ENCODE assay signal across 24 cellular contexts in genomic region chr3:156598413-156598812, GRCh38. TPM values are rescaled to one million over a fixed set of nuclear protein-coding genes. Genes with fewer than 3 reads are reported as not detected.
DNase-seq lines count a peak whose midpoint lies in the region; ATAC-seq, FAIRE-seq and TF ChIP-seq lines count a peak whose summit lies in the region.
"Had no signal": no experiment of that assay in that cellular context is flagged by ENCODE, and none has a peak within 500 bp of the region (broad histone marks: within the 10 kb centered on the region; RNA-seq: fewer than 3 reads in every experiment).

No MANE protein-coding gene starts in this region.

- no peak overlapping the region for H3K9ac ChIP-seq in endodermal cell (ENCODE audit: extremely low read depth, low read length, poor library complexity, severe bottlenecking)
- H3K9ac ChIP-seq in HepG2 (ENCODE audit: insufficient read depth, low read depth, low read length) = no peak overlapping the region
- H3K9ac ChIP-seq: GM23248 had no signal

- H3K4me3 ChIP-seq in endodermal cell (ENCODE audit: low read length) = no peak overlapping the region
- no peak overlapping the region for H3K4me3 ChIP-seq in HepG2 (replicated peaks in 1 of 3; ENCODE audit: insufficient read depth in 1 of 3, low read depth in 2 of 3, low read length in 3 of 3)
- H3K4me3 ChIP-seq in small intestine (ENCODE audit: low read depth in 1 of 2, low read length in 2 of 2) = no peak overlapping the region
- H3K4me3 ChIP-seq: GM23248 had no signal

- WGBS in endodermal cell (ENCODE audit: insufficient coverage in 1 of 2, insufficient read length in 1 of 2), 2 experiments = 85 to 100% methylated on average over 2 to 6 of the region's 6 CpGs
- WGBS in HepG2 (ENCODE audit: low lambda C conversion rate) = 1% methylated on average over 6 of the region's 6 CpGs
- 81 to 85% (median 84%) methylated on average over 6 of the region's 6 CpGs for WGBS in small intestine, 3 donors

- no peak for TF ChIP-seq POLR2A in HepG2 (IDR thresholded peaks at IDR 0.05; ENCODE audit: insufficient read depth in 1 of 2, low read depth in 2 of 2, low read length in 2 of 2)

- TF ChIP-seq EP300 in HepG2 (IDR thresholded peaks at IDR 0.05; ENCODE audit: low read depth in 2 of 2, low read length in 2 of 2) (no peak), HepG2 (CRISPR knock-in tag; IDR thresholded peaks at IDR 0.05; ENCODE audit: borderline replicate concordance) (no peak)

- no peaks in the 10 kb centered on the region for H3K79me2 ChIP-seq in HepG2 (ENCODE audit: insufficient read depth, low read length)

- in situ Hi-C loops in HepG2 (cut with HindIII; ENCODE audit: extremely low pct_ligation_motif_present, low pct_unique_long_range_greater_than_20kb) = no loop called here

- no peak overlapping the region for H3K27ac Mint-ChIP-seq in endodermal cell
- H3K27ac Mint-ChIP-seq in activated T-helper 17 cell treated with anti-CD3 and anti-CD28 coated beads, Interleukin-2, amount 50 U/mL, for 72 hours = no peak overlapping the region

- no peak overlapping the region for H3K4me2 ChIP-seq in HepG2 (ENCODE audit: low read depth, low read length)

- no peaks in the 10 kb centered on the region for H3K27me3 Mint-ChIP-seq in endodermal cell (ENCODE audit: insufficient read depth)
- no peaks in the 10 kb centered on the region for H3K27me3 Mint-ChIP-seq in activated T-helper 17 cell treated with anti-CD3 and anti-CD28 coated beads, Interleukin-2, amount 50 U/mL, for 72 hours

- H3K4me1 Mint-ChIP-seq in endodermal cell = peaks cover 30% of the 10 kb centered on the region
- peaks cover 6% of the 10 kb centered on the region for H3K4me1 Mint-ChIP-seq in activated T-helper 17 cell treated with anti-CD3 and anti-CD28 coated beads, Interleukin-2, amount 50 U/mL, for 72 hours

- TF ChIP-seq RAD21 in HepG2 (CRISPR knock-in tag; IDR thresholded peaks at IDR 0.05) = no peak

- H3K27ac ChIP-seq in endodermal cell (ENCODE audit: low read depth, low read length) = peak overlapping the region; percentile 32
- no peak overlapping the region for H3K27ac ChIP-seq in HepG2 (ENCODE audit: extremely low read length, insufficient read depth, low read length)
- no peak overlapping the region for H3K27ac ChIP-seq in small intestine (ENCODE audit: low read depth in 1 of 2, low read length in 1 of 2)
- H3K27ac ChIP-seq: GM23248, HL-60 had no signal

- no peak overlapping the region for H3K4me3 Mint-ChIP-seq in endodermal cell
- H3K4me3 Mint-ChIP-seq in activated T-helper 17 cell treated with anti-CD3 and anti-CD28 coated beads, Interleukin-2, amount 50 U/mL, for 72 hours = no peak overlapping the region

- H3K4me1 ChIP-seq in endodermal cell (ENCODE audit: control insufficient read depth, insufficient read depth, low read length) = peaks cover 12% of the 10 kb centered on the region
- peaks cover 25% of the 10 kb centered on the region for H3K4me1 ChIP-seq in HepG2 (ENCODE audit: insufficient read depth, low read length)
- H3K4me1 ChIP-seq in small intestine (ENCODE audit: control insufficient read depth in 2 of 2, insufficient read depth in 1 of 2, low read depth in 1 of 2, low read length in 1 of 2) = peaks cover 0 to 2% of the 10 kb centered on the region in 2 donors

- H4K20me1 ChIP-seq in HepG2 (ENCODE audit: insufficient read depth, low read length) = no peaks in the 10 kb centered on the region

- no TSS peak for BruUV-seq in HepG2 (replicated peaks; lab: Mats Ljungman, UMichigan)

- no peak overlapping the region for H2AFZ ChIP-seq in HepG2 (ENCODE audit: low read length)
- H2AFZ ChIP-seq: GM23248 had no signal

- no peaks in the 10 kb centered on the region for H3K27me3 ChIP-seq in endodermal cell (ENCODE audit: control insufficient read depth, insufficient read depth, low read length, poor library complexity, severe bottlenecking)
- H3K27me3 ChIP-seq in HepG2 (ENCODE audit: control insufficient read depth in 1 of 2, insufficient read depth in 2 of 2, low read length in 2 of 2) = no peaks in the 10 kb centered on the region; a peak in 1 of 5 replicates
- H3K27me3 ChIP-seq in small intestine (ENCODE audit: control insufficient read depth in 2 of 2, insufficient read depth in 2 of 2, low read length in 2 of 2) = no peaks in the 10 kb centered on the region

- ATAC-seq in HepG2 (peak; percentile 96), GM21360 (IDR thresholded peaks at IDR 0.05; ENCODE audit: unreplicated experiment) (no peak), GM18502 (IDR thresholded peaks at IDR 0.05; ENCODE audit: poor library complexity, unreplicated experiment) (no peak)
- ATAC-seq in activated T-helper 17 cell treated with anti-CD3 and anti-CD28 coated beads, Interleukin-2, amount 50 U/mL, for 72 hours (replicated peaks) = no peak

- CTCF ChIA-PET in HepG2 (lab: Yijun Ruan, JAX; ENCODE audit: low intra/inter-chr PET ratio, low total read pairs) = no interaction called here

- no peaks in the 10 kb centered on the region for H3K36me3 Mint-ChIP-seq in endodermal cell (ENCODE audit: low read depth)
- H3K36me3 Mint-ChIP-seq in activated T-helper 17 cell treated with anti-CD3 and anti-CD28 coated beads, Interleukin-2, amount 50 U/mL, for 72 hours (ENCODE audit: low read depth) = no peaks in the 10 kb centered on the region

- no peaks in the 10 kb centered on the region for H3K36me3 ChIP-seq in endodermal cell (ENCODE audit: control insufficient read depth, insufficient read depth, low read length)
- H3K36me3 ChIP-seq in HepG2 (replicated peaks in 1 of 2; ENCODE audit: control insufficient read depth in 1 of 2, insufficient read depth in 2 of 2, low read length in 2 of 2) = no peaks in the 10 kb centered on the region
- no peaks in the 10 kb centered on the region for H3K36me3 ChIP-seq in small intestine (ENCODE audit: control insufficient read depth in 2 of 2, insufficient read depth in 2 of 2, low read length in 2 of 2)

- H3K9me3 Mint-ChIP-seq in endodermal cell = no peaks in the 10 kb centered on the region
- H3K9me3 Mint-ChIP-seq in activated T-helper 17 cell treated with anti-CD3 and anti-CD28 coated beads, Interleukin-2, amount 50 U/mL, for 72 hours = no peaks in the 10 kb centered on the region

- no peaks in the 10 kb centered on the region for H3K9me3 ChIP-seq in endodermal cell (ENCODE audit: control insufficient read depth, low read length)
- H3K9me3 ChIP-seq in HepG2 (ENCODE audit: low read length) = no peaks in the 10 kb centered on the region
- H3K9me3 ChIP-seq in small intestine (ENCODE audit: control insufficient read depth, low read depth) = no peaks in the 10 kb centered on the region

- DNase-seq in HuH-7 (ENCODE audit: low spot score) (peak; percentile 37), endodermal cell (no peak), HepG2 (ENCODE audit: low spot score) (no peak), small intestine (peak; percentile 32)
- DNase-seq: 8988T, Calu3, DMS79 treated with DMSO at 0.1 percent for 48 hours, GF-D8, GM23248, H7, KG1, MM.1S, NCI-H2029, NCI-H2227 treated with DMSO at 0.1 percent for 48 hours, NCI-H510A, NCI-H69, Right ventricle myocardium superior, RPMI8226 had no signal

- FAIRE-seq in HepG2 (lab: Jason Lieb, UNC) (no peak), small intestine (lab: Jason Lieb, UNC) (no peak)
- FAIRE-seq: GM12891, GM19239 had no signal

- intact Hi-C loops in HepG2 (cut with micrococcal nuclease; ENCODE audit: unreplicated experiment) = no loop called here

- no peak for TF ChIP-seq CTCF in endodermal cell (conservative IDR thresholded peaks at IDR 0.05)
- TF ChIP-seq CTCF in HepG2 (CRISPR knock-in tag; IDR thresholded peaks at IDR 0.05) = no peak

- POLR2A ChIA-PET in HepG2 (lab: Yijun Ruan, JAX) = no interaction called here

TF ChIP-seq in HepG2, 621 proteins besides CTCF, POLR2A, EP300 and RAD21:
- TF ChIP-seq ZFX (CRISPR knock-in tag; IDR thresholded peaks at IDR 0.05; ENCODE audit: low read depth) = 0 out of 2 replicates have a peak, but pooled peaks have one; percentile 35
- TF ChIP-seq HNF4A (CRISPR knock-in tag; IDR thresholded peaks at IDR 0.05) = peak; percentile 44
- TF ChIP-seq NRL (CRISPR knock-in tag; IDR thresholded peaks at IDR 0.05; ENCODE audit: borderline replicate concordance) = no peak

RNA-seq across cellular contexts. Expression of gene SSR3, which starts 43.5 kb away (rescaled TPM):
- 100 to 1,000 TPM; 187 to 200 TPM for total RNA-seq in endodermal cell
- 163 TPM for polyA plus RNA-seq in endodermal cell (2013, experiment 1 of 2)
- 164 TPM for polyA plus RNA-seq in endodermal cell (2013, experiment 2 of 2)
- 268 and 325 TPM in 2 replicates for total RNA-seq in HepG2 (2016; rRNA removed; fragmentation: Illumina TruSeq; extraction: Trizol)
- total RNA-seq in HepG2 (2016; cell fraction: cytosol; rRNA removed; fragmentation: Illumina TruSeq; extraction: Trizol; ENCODE audit: low read depth) = 126 and 142 TPM in 2 replicates
- total RNA-seq in HepG2 (2016; cell fraction: insoluble cytoplasmic fraction; rRNA removed; fragmentation: Illumina TruSeq; extraction: Trizol) = 268 and 325 TPM in 2 replicates
- 216 and 243 TPM in 2 replicates for total RNA-seq in HepG2 (2016; cell fraction: membrane; rRNA removed; fragmentation: Illumina TruSeq; extraction: Trizol)
- total RNA-seq in HepG2 (2016; cell fraction: nucleus; rRNA removed; fragmentation: Illumina TruSeq; extraction: Trizol) = 248 and 272 TPM in 2 replicates
- 202 and 229 TPM in 2 replicates for polyA plus RNA-seq in HepG2 (2011; rRNA removed)
- polyA plus RNA-seq in HepG2 (2011; cell fraction: cytosol; rRNA removed) = 132 and 137 TPM in 2 replicates
- polyA plus RNA-seq in HepG2 (2011; cell fraction: nucleus; rRNA removed) = 32.0 and 34.3 TPM in 2 replicates
- 207 and 230 TPM in 2 replicates for polyA plus RNA-seq in HepG2 (2012)
- polyA plus RNA-seq in HepG2 (2016; cell fraction: cytosol; fragmentation: Illumina TruSeq; extraction: Trizol; ENCODE audit: low read depth) = 127 and 140 TPM in 2 replicates
- polyA plus RNA-seq in HepG2 (2016; cell fraction: insoluble cytoplasmic fraction; fragmentation: Illumina TruSeq; extraction: Trizol; ENCODE audit: low read depth) = 171 and 180 TPM in 2 replicates
- 172 and 176 TPM in 2 replicates for polyA plus RNA-seq in HepG2 (2016; cell fraction: membrane; fragmentation: Illumina TruSeq; extraction: Trizol; ENCODE audit: low read depth)
- 261 and 267 TPM in 2 replicates for polyA plus RNA-seq in HepG2 (2016; cell fraction: nucleus; fragmentation: Illumina TruSeq; extraction: Trizol; ENCODE audit: insufficient read depth, low read depth)
- polyA minus RNA-seq in HepG2 (2011; rRNA and poly(A)+ RNA removed; ENCODE audit: low replicate concordance) = 489 and 620 TPM in 2 replicates
- 126 and 129 TPM in 2 replicates for polyA minus RNA-seq in HepG2 (2011; cell fraction: cytosol; rRNA and poly(A)+ RNA removed)
- polyA minus RNA-seq in HepG2 (2011; cell fraction: nucleus; rRNA and poly(A)+ RNA removed) = 155 and 165 TPM in 2 replicates
- polyA plus RNA-seq in small intestine = 100 to 1,000 TPM in 1 of 3 donors, 10 to 100 TPM in 2; 31.3 to 140 (median 60.3) TPM
- total RNA-seq in activated T-helper 17 cell treated with anti-CD3 and anti-CD28 coated beads, Interleukin-2, amount 50 U/mL, for 72 hours = 100 to 1,000 TPM; 140 to 188 TPM

Comparison
In these comparisons a context has a peak if more than half of its experiments do, and no peak if none do; other contexts are left out.
1. DNase-seq: peak in HuH-7 (single experiment) and small intestine (single experiment); none in endodermal cell (single experiment) and HepG2 (single experiment).